In genomic region chr10:69731184-69731583, GRCh38 we compare ENCODE assay signal across 17 cellular contexts.
DNase-seq lines count a peak whose midpoint lies in the region; FAIRE-seq and TF ChIP-seq lines count a peak whose summit lies in the region.
"Had no signal": no experiment of that assay in that cellular context is flagged by ENCODE, and none has a peak within 500 bp of the region (broad histone marks: within the 10 kb centered on the region; RNA-seq: fewer than 3 reads in every experiment).

No MANE protein-coding gene starts in this region.

- H3K27me3 Mint-ChIP-seq in MCF 10A (ENCODE audit: insufficient read depth, unreplicated experiment) = no peaks in the 10 kb centered on the region

- H3K27ac ChIP-seq in endothelial cell of umbilical vein (ENCODE audit: insufficient read depth, low read depth, low read length) (no peak overlapping the region), osteoblast (ENCODE audit: low read depth, low read length) (no peak overlapping the region)

- H3K27me3 ChIP-seq in endothelial cell of umbilical vein (ENCODE audit: control insufficient read depth in 2 of 2, insufficient read depth in 2 of 2, low read length in 2 of 2) (no peaks in the 10 kb centered on the region), osteoblast (ENCODE audit: insufficient read depth, low read length) (no peaks in the 10 kb centered on the region)

- H3K36me3 Mint-ChIP-seq in MCF 10A (ENCODE audit: insufficient read depth, unreplicated experiment) = no peaks in the 10 kb centered on the region

- no peaks in the 10 kb centered on the region for H3K36me3 ChIP-seq in endothelial cell of umbilical vein (ENCODE audit: control insufficient read depth in 2 of 2, extremely low read depth in 1 of 2, insufficient read depth in 2 of 2, low read length in 2 of 2)
- no peaks in the 10 kb centered on the region for H3K36me3 ChIP-seq in osteoblast (ENCODE audit: insufficient read depth, low read length)

- no peaks in the 10 kb centered on the region for H3K9me1 ChIP-seq in endothelial cell of umbilical vein (replicated peaks; ENCODE audit: control insufficient read depth, extremely low read depth, insufficient read depth, low read length)

- peaks cover 21% of the 10 kb centered on the region for H3K4me1 ChIP-seq in endothelial cell of umbilical vein (ENCODE audit: control insufficient read depth, extremely low read depth, insufficient read depth, low read length)
- peaks cover 16% of the 10 kb centered on the region for H3K4me1 ChIP-seq in osteoblast (ENCODE audit: insufficient read depth, low read length)

- no peak overlapping the region for H3K9ac ChIP-seq in endothelial cell of umbilical vein (replicated peaks; ENCODE audit: extremely low read depth, insufficient read depth, low read length)

- no peak overlapping the region for H2AFZ ChIP-seq in endothelial cell of umbilical vein (ENCODE audit: low read depth, low read length)
- H2AFZ ChIP-seq in osteoblast (ENCODE audit: low read length) = no peak overlapping the region

- TF ChIP-seq CTCF in endothelial cell of umbilical vein (IDR thresholded peaks at IDR 0.05; ENCODE audit: extremely low read depth in 1 of 2, insufficient read depth in 1 of 2, low read depth in 1 of 2, low read length in 2 of 2) (no peak), osteoblast (IDR thresholded peaks at IDR 0.05; ENCODE audit: extremely low read depth, low read depth, low read length) (no peak), MCF 10A (IDR thresholded peaks at IDR 0.05; ENCODE audit: unreplicated experiment) (no peak)

- no peak overlapping the region for H3K4me2 ChIP-seq in endothelial cell of umbilical vein (ENCODE audit: insufficient read depth, low read length)
- H3K4me2 ChIP-seq in osteoblast (ENCODE audit: insufficient read depth, low read length) = no peak overlapping the region

- intact Hi-C loops in endothelial cell of umbilical vein (cut with micrococcal nuclease) = no loop called here
- intact Hi-C loops in MCF 10A (cut with micrococcal nuclease) = no loop called here

- no peak overlapping the region for H3K4me3 ChIP-seq in endothelial cell of umbilical vein (replicated peaks in 1 of 3; ENCODE audit: insufficient read depth in 1 of 3, low read depth in 1 of 3, low read length in 3 of 3)
- no peak overlapping the region for H3K4me3 ChIP-seq in osteoblast (ENCODE audit: insufficient read depth, low read length)

- CTCF ChIA-PET in endothelial cell of umbilical vein (lab: Charles Lee) (interaction anchor here (1.2 to 1.6 kb wide), 2 partner anchors 12 to 227 kb away, joined by 4 to 6 read pairs; no protein-coding TSS in a partner anchor), MCF 10A (lab: Yijun Ruan, JAX) (no interaction called here)

- dilution Hi-C loops in endothelial cell of umbilical vein (cut with MboI; ENCODE audit: extremely low pct_ligation_motif_present, low sequenced_read_pairs) = no loop called here

- POLR2A ChIA-PET in endothelial cell of umbilical vein (lab: Charles Lee) = no interaction called here
- POLR2A ChIA-PET in MCF 10A (lab: Yijun Ruan, JAX) = no interaction called here

- H3K79me2 ChIP-seq in endothelial cell of umbilical vein (ENCODE audit: control insufficient read depth, insufficient read depth, low read length) = no peaks in the 10 kb centered on the region
- H3K79me2 ChIP-seq in osteoblast (ENCODE audit: insufficient read depth, low read length) = no peaks in the 10 kb centered on the region

- peak; percentile 72 for DNase-seq in DMS53 (lab: John Stamatoyannopoulos, UW)
- DNase-seq in NCI-H2029 treated with DMSO at 0.1 percent for 48 hours (lab: John Stamatoyannopoulos, UW) = peak; percentile 10
- DNase-seq in endothelial cell of umbilical vein (ENCODE audit: low read depth, low spot score) = peak; percentile 48
- peak; percentile 96 for DNase-seq in osteoblast (ENCODE audit: insufficient read length, low spot score, missing footprints)
- no peak for DNase-seq in T-helper 2 cell
- DNase-seq in RPMI8226 = no peak
- DNase-seq in epidermal melanocyte (ENCODE audit: insufficient read length, low spot score) = no peak
- no peak for DNase-seq in MCF 10A (ENCODE audit: unreplicated experiment)
- DNase-seq: activated CD8-positive, alpha-beta T cell treated with anti-CD3 and anti-CD28 coated beads for 36 hours; activated gamma-delta T cell treated with Interleukin-2 at 50 U/mL for 16 hours; COR-L47; H9; NCI-H1417 treated with DMSO at 0.1 percent for 48 hours; NK-92 treated with Interleukin-12 subunit alpha and Interleukin-12 subunit beta, amount 100 ng/mL, for 24 hours; stimulated activated CD4-positive, alpha-beta T cell treated with anti-CD3 and anti-CD28 coated beads, Interleukin-4, amount 100 ng/mL, for 4 hours; stimulated activated naive CD8-positive, alpha-beta T cell treated with anti-CD3 and anti-CD28 coated beads, Interleukin-15, amount 100 ng/mL, for 72 hours; T-helper 1 cell had no signal

- H4K20me1 ChIP-seq in endothelial cell of umbilical vein (replicated peaks; ENCODE audit: control insufficient read depth, extremely low read depth, insufficient read depth, low read length) (no peaks in the 10 kb centered on the region), osteoblast (ENCODE audit: insufficient read depth, low read length) (no peaks in the 10 kb centered on the region)

- peaks cover 12% of the 10 kb centered on the region for H3K4me1 Mint-ChIP-seq in MCF 10A (ENCODE audit: insufficient read depth, unreplicated experiment)

- peak; percentile 49 for FAIRE-seq in endothelial cell of umbilical vein (lab: Jason Lieb, UNC)

- BruUV-seq in endothelial cell of umbilical vein (replicated peaks; lab: Mats Ljungman, UMichigan) (no TSS peak), MCF 10A (replicated peaks; lab: Mats Ljungman, UMichigan) (no TSS peak)

- no peak for TF ChIP-seq POLR2A in endothelial cell of umbilical vein (IDR thresholded peaks at IDR 0.05; ENCODE audit: low read depth, low read length)

- H3K9me3 ChIP-seq in endothelial cell of umbilical vein (replicated peaks; ENCODE audit: control insufficient read depth, insufficient read depth, low read length) (no peaks in the 10 kb centered on the region), osteoblast (ENCODE audit: low read depth, low read length) (no peaks in the 10 kb centered on the region)

- H3K9me3 Mint-ChIP-seq in MCF 10A (ENCODE audit: unreplicated experiment) = no peaks in the 10 kb centered on the region
- H3K9me3 Mint-ChIP-seq: activated CD8-positive, alpha-beta T cell treated with anti-CD3 and anti-CD28 coated beads for 36 hours; stimulated activated naive CD8-positive, alpha-beta T cell treated with anti-CD3 and anti-CD28 coated beads, Interleukin-15, amount 100 ng/mL, for 72 hours had no signal

- no peak overlapping the region for H3K27ac Mint-ChIP-seq in MCF 10A (ENCODE audit: low read depth, unreplicated experiment)
- H3K27ac Mint-ChIP-seq: activated CD8-positive, alpha-beta T cell treated with anti-CD3 and anti-CD28 coated beads for 36 hours had no signal

- no peak overlapping the region for H3K4me3 Mint-ChIP-seq in MCF 10A (ENCODE audit: unreplicated experiment)
- H3K4me3 Mint-ChIP-seq: activated CD8-positive, alpha-beta T cell treated with anti-CD3 and anti-CD28 coated beads for 36 hours; H9; stimulated activated naive CD8-positive, alpha-beta T cell treated with anti-CD3 and anti-CD28 coated beads, Interleukin-15, amount 100 ng/mL, for 72 hours had no signal

TF ChIP-seq in endothelial cell of umbilical vein, 7 proteins besides CTCF, POLR2A, EP300 and RAD21:
- no peak for TF ChIP-seq MYC (IDR thresholded peaks at IDR 0.05; ENCODE audit: low read depth, low read length)
- no peak for TF ChIP-seq MAX (IDR thresholded peaks at IDR 0.05; ENCODE audit: insufficient read depth, insufficient read length)
- TF ChIP-seq POLR2AphosphoS5 (IDR thresholded peaks at IDR 0.05; ENCODE audit: insufficient read depth, low read depth, low read length) = no peak
- TF ChIP-seq FOS (IDR thresholded peaks at IDR 0.05; ENCODE audit: borderline replicate concordance, insufficient read depth, low read length) = no peak
- no peak for TF ChIP-seq GATA2 (IDR thresholded peaks at IDR 0.05; ENCODE audit: insufficient read depth, insufficient read length, low read depth, low read length)
- TF ChIP-seq JUN (IDR thresholded peaks at IDR 0.05; ENCODE audit: borderline replicate concordance, insufficient read depth, insufficient read length, low read depth) = no peak
- no peak for TF ChIP-seq EZH2 (IDR thresholded peaks at IDR 0.05; ENCODE audit: borderline replicate concordance, low read depth, low read length, severe bottlenecking)

Comparison
In these comparisons a context has a peak if more than half of its experiments do, and no peak if none do; other contexts are left out.
1. DNase-seq: peak in DMS53 (single experiment), NCI-H2029 treated with DMSO at 0.1 percent for 48 hours (single experiment), endothelial cell of umbilical vein (single experiment) and osteoblast (single experiment); none in T-helper 2 cell (0 of 5), RPMI8226 (single experiment), epidermal melanocyte (single experiment) and MCF 10A (single experiment).